8 cellular contexts compared by ENCODE assay signal in genomic region chr2:74457549-74458131, GRCh38. TPM values are rescaled to one million over a fixed set of nuclear protein-coding genes. Genes with fewer than 3 reads are reported as not detected.
A peak's percentile ranks its signal among the peaks of the same experiment; 100 is the strongest.
DNase-seq lines count a peak whose midpoint lies in the region; ATAC-seq, FAIRE-seq and TF ChIP-seq lines count a peak whose summit lies in the region.

No MANE protein-coding gene starts in this region.

- CTCF ChIA-PET in CD8-positive, alpha-beta memory T cell (lab: Charles Lee), result interaction anchor here (1.0 to 5.8 kb wide), 8 partner anchors 10 to 130 kb away, joined by 3 to 83 read pairs (median 4); partner anchors contain the start of genes CCDC142, MRPL53 and TTC31

- H3K36me3 Mint-ChIP-seq in CD8-positive, alpha-beta memory T cell, result peaks cover 0 to 37% (median 0%) of the 10 kb centered on the region in 3 donors

- peak overlapping the region; percentile 94 for H3K27ac ChIP-seq in CD8-positive, alpha-beta memory T cell (ENCODE audit: low read depth, low read length)
- H3K27ac ChIP-seq in hepatocyte (peak overlapping the region; percentile 95), small intestine (ENCODE audit: low read depth in 1 of 2, low read length in 1 of 2) (peak overlapping the region; percentile 92 to 97)

- H3K36me3 ChIP-seq in CD8-positive, alpha-beta memory T cell (ENCODE audit: insufficient read depth, low read length), result peaks cover 2% of the 10 kb centered on the region
- no peaks in the 10 kb centered on the region for H3K36me3 ChIP-seq in hepatocyte (replicated peaks; ENCODE audit: insufficient read depth, low read depth)
- peaks cover 1 to 7% of the 10 kb centered on the region in 2 donors for H3K36me3 ChIP-seq in small intestine (ENCODE audit: control insufficient read depth in 2 of 2, insufficient read depth in 2 of 2, low read length in 2 of 2)

- no peak for TF ChIP-seq CTCF in hepatocyte (IDR thresholded peaks at IDR 0.05; ENCODE audit: poor library complexity)

- ATAC-seq in GM19467 (IDR thresholded peaks at IDR 0.05; ENCODE audit: unreplicated experiment), result peak; percentile 26
- peak; percentile 10 for ATAC-seq in SK-N-SH treated with all-trans-retinoic acid at 6 μM for 48 hours

- in situ Hi-C loops in KBM-7 (cut with MboI; ENCODE audit: low pct_unique_long_range_greater_than_20kb, low sequenced_read_pairs), result no loop called here

- H2AFZ ChIP-seq in hepatocyte, result peak overlapping the region; percentile 36

- no peak for FAIRE-seq in HTR-8/SVneo (lab: Jason Lieb, UNC)
- FAIRE-seq in small intestine (lab: Jason Lieb, UNC), result no peak

- H4K20me1 ChIP-seq in hepatocyte (ENCODE audit: insufficient read depth, poor library complexity, severe bottlenecking), result no peaks in the 10 kb centered on the region

- peak overlapping the region; percentile 82 for H3K4me2 ChIP-seq in hepatocyte

- H3K9me3 Mint-ChIP-seq in CD8-positive, alpha-beta memory T cell, result no peaks in the 10 kb centered on the region

- H3K4me3 ChIP-seq in CD8-positive, alpha-beta memory T cell (ENCODE audit: low read length), result peak overlapping the region; percentile 88
- peak overlapping the region; percentile 23 for H3K4me3 ChIP-seq in hepatocyte
- H3K4me3 ChIP-seq in small intestine (ENCODE audit: low read depth in 1 of 2, low read length in 2 of 2), result peak overlapping the region; percentile 39 to 67

- DNase-seq in CD8-positive, alpha-beta memory T cell, result peak in 4 of 5 donors; percentile 79 to 89 (median 81)
- DNase-seq in HTR-8/SVneo (ENCODE audit: insufficient read length, low spot score) (peak; percentile 59), hepatocyte (ENCODE audit: low spot score) (peak; percentile 91), small intestine (peak; percentile 66), KBM-7 (no peak)
- peak; percentile 63 for DNase-seq in activated naive CD8-positive, alpha-beta T cell treated with anti-CD3 and anti-CD28 coated beads, Interleukin-2, amount 50 U/mL, for 16 hours (ENCODE audit: low read depth, low spot score)

- peaks cover 41% of the 10 kb centered on the region for H3K4me1 ChIP-seq in CD8-positive, alpha-beta memory T cell (ENCODE audit: insufficient read depth, low read length)
- H3K4me1 ChIP-seq in hepatocyte (ENCODE audit: insufficient read depth) (peaks cover 15% of the 10 kb centered on the region), small intestine (ENCODE audit: control insufficient read depth in 2 of 2, insufficient read depth in 1 of 2, low read depth in 1 of 2, low read length in 1 of 2) (peaks cover 3 to 8% of the 10 kb centered on the region in 2 donors)

- H3K27me3 ChIP-seq in CD8-positive, alpha-beta memory T cell (ENCODE audit: insufficient read depth, low read length, poor library complexity, severe bottlenecking), result no peaks in the 10 kb centered on the region
- no peaks in the 10 kb centered on the region for H3K27me3 ChIP-seq in hepatocyte
- H3K27me3 ChIP-seq in small intestine (ENCODE audit: control insufficient read depth in 2 of 2, insufficient read depth in 2 of 2, low read length in 2 of 2), result no peaks in the 10 kb centered on the region

- peak overlapping the region; percentile 91 to 100 (median 100) for H3K27ac Mint-ChIP-seq in CD8-positive, alpha-beta memory T cell

- no peaks in the 10 kb centered on the region for H3K9me2 ChIP-seq in hepatocyte (replicated peaks; ENCODE audit: insufficient read depth)

- H3K4me3 Mint-ChIP-seq in CD8-positive, alpha-beta memory T cell, result peak overlapping the region; percentile 87 to 98 (median 92)

- POLR2A ChIA-PET in CD8-positive, alpha-beta memory T cell (lab: Charles Lee), result interaction anchor here (1.0 to 3.8 kb wide), 11 partner anchors 10 to 720 kb away, joined by 3 to 54 read pairs (median 5); partner anchors contain the start of genes AUP1, C2orf81, CCDC142 and DQX1

- peaks cover 0 to 2% of the 10 kb centered on the region in 2 donors for H3K27me3 Mint-ChIP-seq in CD8-positive, alpha-beta memory T cell

- peaks cover 56 to 65% (median 62%) of the 10 kb centered on the region in 3 donors for H3K4me1 Mint-ChIP-seq in CD8-positive, alpha-beta memory T cell

- H3K9me3 ChIP-seq in CD8-positive, alpha-beta memory T cell (ENCODE audit: low read length), result no peaks in the 10 kb centered on the region
- H3K9me3 ChIP-seq in hepatocyte (ENCODE audit: low read depth) (no peaks in the 10 kb centered on the region), small intestine (ENCODE audit: control insufficient read depth, low read depth) (no peaks in the 10 kb centered on the region)

- 2% methylated on average over 33 of the region's 46 CpGs for WGBS in hepatocyte (ENCODE audit: low lambda C conversion rate, missing lambda C conversion rate)
- 0 to 1% (median 0%) methylated on average over 36 to 46 of the region's 46 CpGs for WGBS in small intestine, 3 donors

- H3K79me2 ChIP-seq in hepatocyte, result peaks cover 31% of the 10 kb centered on the region

TF ChIP-seq in SK-N-SH treated with all-trans-retinoic acid at 6 μM for 48 hours, 23 proteins besides CTCF, POLR2A, EP300 and RAD21:
- TF ChIP-seq GLIS3 (CRISPR knock-in tag; IDR thresholded peaks at IDR 0.05) (0 out of 2 replicates have a peak, but pooled peaks have one; percentile 53), ZNF8 (CRISPR knock-in tag; IDR thresholded peaks at IDR 0.05) (no peak), TCF4 (CRISPR knock-in tag; IDR thresholded peaks at IDR 0.05; ENCODE audit: borderline replicate concordance) (peak; percentile 9; the same call in 1 of the 2 replicates)

RNA-seq across cellular contexts. Expression of gene WBP1, which starts 0.6 kb away (rescaled TPM):
- 10 to 100 TPM; 31.2 to 31.6 TPM for total RNA-seq in CD8-positive, alpha-beta memory T cell
- 37.0 TPM for polyA plus RNA-seq in CD8-positive, alpha-beta memory T cell
- 66.5 and 85.7 TPM in 2 replicates for total RNA-seq in hepatocyte
- polyA plus RNA-seq in hepatocyte (87.5 and 95.0 TPM in 2 replicates), small intestine (10 to 100 TPM; 55.1 to 82.7 (median 56.8) TPM)

RNA-seq across cellular contexts. Expression of gene INO80B, which starts 2.8 kb away (rescaled TPM):
- 10 to 100 TPM; 44.1 to 44.3 TPM for total RNA-seq in CD8-positive, alpha-beta memory T cell
- polyA plus RNA-seq in CD8-positive, alpha-beta memory T cell, result 7.6 TPM
- total RNA-seq in hepatocyte, result 16.0 and 20.0 TPM in 2 replicates
- polyA plus RNA-seq in hepatocyte (18.9 and 19.9 TPM in 2 replicates), small intestine (10 to 100 TPM; 28.7 to 43.8 (median 38.6) TPM)

RNA-seq across cellular contexts. Expression of gene MOGS, which starts 7.5 kb away (rescaled TPM):
- total RNA-seq in CD8-positive, alpha-beta memory T cell, result 10 to 100 TPM; 82.4 to 88.0 TPM
- 48.5 TPM for polyA plus RNA-seq in CD8-positive, alpha-beta memory T cell
- 47.6 and 67.1 TPM in 2 replicates for total RNA-seq in hepatocyte
- 48.3 and 60.2 TPM in 2 replicates for polyA plus RNA-seq in hepatocyte
- polyA plus RNA-seq in small intestine, result 10 to 100 TPM; 38.4 to 63.2 (median 61.7) TPM

RNA-seq across cellular contexts. Expression of gene MRPL53, which starts 14.8 kb away (rescaled TPM):
- total RNA-seq in CD8-positive, alpha-beta memory T cell, result 100 to 1,000 TPM; 115 to 118 TPM
- polyA plus RNA-seq in CD8-positive, alpha-beta memory T cell, result 108 TPM
- total RNA-seq in hepatocyte, result 13.8 and 23.4 TPM in 2 replicates
- polyA plus RNA-seq in hepatocyte (89.6 and 95.9 TPM in 2 replicates), small intestine (10 to 100 TPM; 46.7 to 75.1 (median 56.6) TPM)

RNA-seq across cellular contexts. Expression of gene RTKN, which starts 15.9 kb away (rescaled TPM):
- 1 to 10 TPM; 1.1 to 1.4 TPM for total RNA-seq in CD8-positive, alpha-beta memory T cell
- polyA plus RNA-seq in CD8-positive, alpha-beta memory T cell, result 1.2 TPM
- total RNA-seq in hepatocyte, result 66.1 and 74.2 TPM in 2 replicates
- polyA plus RNA-seq in hepatocyte (77.5 and 85.0 TPM in 2 replicates), small intestine (10 to 100 TPM; 51.1 to 78.7 (median 60.7) TPM)

Comparison
In these comparisons a context has a peak if more than half of its experiments do, and no peak if none do; other contexts are left out.
1. H3K4me3 ChIP-seq: peak in every context shown above with its lines; median percentile 88 in CD8-positive, alpha-beta memory T cell; 53 in small intestine; 23 in hepatocyte.